In the genomic region with DNA sequence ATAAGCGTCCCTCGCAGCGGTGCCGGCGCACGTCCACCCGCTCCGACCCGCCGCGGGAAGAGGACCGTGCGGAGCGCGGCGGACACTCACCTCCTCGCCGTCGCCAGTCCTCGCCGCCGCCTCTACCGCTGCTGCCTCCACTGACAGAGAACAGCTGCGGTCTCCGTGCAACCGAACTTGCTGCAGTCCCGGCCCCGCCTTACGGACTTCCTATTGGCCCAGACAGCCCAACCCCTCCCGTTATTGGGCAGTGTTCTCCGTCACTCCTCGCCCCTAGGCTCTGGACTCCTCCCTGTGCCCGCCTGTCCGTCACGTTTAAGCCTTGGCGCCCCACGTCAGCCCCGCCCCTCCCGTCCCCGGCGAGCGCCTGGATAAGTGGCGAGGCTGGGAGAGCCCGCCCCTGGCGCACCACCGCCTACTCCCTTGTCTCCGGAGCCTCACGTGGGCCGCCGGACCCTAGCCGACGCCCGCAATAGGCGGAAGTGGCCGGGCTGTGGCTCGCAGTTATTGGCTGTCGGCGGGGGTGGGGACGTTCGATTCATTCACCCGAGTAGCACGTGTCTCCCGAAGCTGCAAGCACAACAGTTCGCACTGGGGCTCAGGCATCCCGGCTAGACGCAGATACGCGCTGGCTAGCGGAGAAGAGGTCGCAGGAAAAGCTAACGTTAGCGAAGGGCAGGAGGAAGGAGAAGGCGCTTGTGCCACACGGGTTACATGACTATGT, we compare ENCODE assay signal across 8 cellular contexts. TPM values are rescaled to one million over a fixed set of nuclear protein-coding genes. Genes with fewer than 3 reads are reported as not detected.
DNase-seq lines count a peak whose midpoint lies in the region; ATAC-seq, FAIRE-seq and TF ChIP-seq lines count a peak whose summit lies in the region.

TSS of gene PC (minus strand) at position 152 of the 724 bp plus-strand sequence. CDS start 86,224 bp downstream, outside the sequence.

- TF ChIP-seq POLR2A in GM18526 (IDR thresholded peaks at IDR 0.05; ENCODE audit: extremely low read depth, insufficient read length) = peak; percentile 39

- peak; percentile 87 for ATAC-seq in HG03097 (IDR thresholded peaks at IDR 0.05; ENCODE audit: low FRiP score, unreplicated experiment)

- no peak for FAIRE-seq in small intestine (lab: Jason Lieb, UNC)

- no peaks in the 10 kb centered on the region for H3K27me3 ChIP-seq in small intestine (ENCODE audit: control insufficient read depth in 2 of 2, insufficient read depth in 2 of 2, low read length in 2 of 2)

- WGBS in small intestine, 3 donors = 1% methylated on average over 48 to 74 of the region's 74 CpGs

- peak; percentile 99 for DNase-seq in 8988T
- DNase-seq in NCI-H2171 treated with DMSO at 0.1 percent for 48 hours (lab: John Stamatoyannopoulos, UW) = peak; percentile 100
- peak; percentile 93 to 95 (median 94) for DNase-seq in activated CD4-positive, CD25-positive, alpha-beta regulatory T cell (lab: John Stamatoyannopoulos, UW)
- peak; percentile 87 to 100 (median 100) for DNase-seq in caudate nucleus (lab: John Stamatoyannopoulos, UW)
- DNase-seq in iPS-NIHi11 (ENCODE audit: low spot score) = peak; percentile 100
- peak; percentile 99 for DNase-seq in small intestine

- no peaks in the 10 kb centered on the region for H3K36me3 ChIP-seq in small intestine (ENCODE audit: control insufficient read depth in 2 of 2, insufficient read depth in 2 of 2, low read length in 2 of 2)

- H3K27ac ChIP-seq in caudate nucleus (ENCODE audit: low read depth, low read length) (peak within 1 kb of the TSS; percentile 77), small intestine (ENCODE audit: low read depth in 1 of 2, low read length in 1 of 2) (peak within 1 kb of the TSS; percentile 36 to 90)

- peaks cover 2 to 4% of the 10 kb centered on the region in 2 donors for H3K4me1 ChIP-seq in small intestine (ENCODE audit: control insufficient read depth in 2 of 2, insufficient read depth in 1 of 2, low read depth in 1 of 2, low read length in 1 of 2)

- no peaks in the 10 kb centered on the region for H3K9me3 ChIP-seq in small intestine (ENCODE audit: control insufficient read depth, low read depth)

- peak within 1 kb of the TSS; percentile 58 to 68 for H3K4me3 ChIP-seq in small intestine (ENCODE audit: low read depth in 1 of 2, low read length in 2 of 2)

RNA-seq across cellular contexts. Expression of gene PC, which starts in this region (rescaled TPM):
- 10 to 100 TPM; 22.1 to 89.5 (median 71.1) TPM for polyA plus RNA-seq in small intestine

Comparison
In these comparisons a context has a peak if more than half of its experiments do, and no peak if none do; other contexts are left out.
1. Peak in every context shown above with its lines: DNase-seq, ATAC-seq, H3K4me3 ChIP-seq and H3K27ac ChIP-seq.